Comparison of ENCODE assay signal across 16 cellular contexts in genomic region chr4:53535567-53535966, GRCh38. TPM values are rescaled to one million over a fixed set of nuclear protein-coding genes. Genes with fewer than 3 reads are reported as not detected.
"Had no signal": no experiment of that assay in that cellular context is flagged by ENCODE, and none has a peak within 500 bp of the region (broad histone marks: within the 10 kb centered on the region; RNA-seq: fewer than 3 reads in every experiment).

No MANE protein-coding gene starts in this region.

- H3K27ac ChIP-seq: cardiac muscle cell, WERI-Rb-1 had no signal

- DNase-seq: activated CD4-positive, alpha-beta T cell treated with anti-CD3 and anti-CD28 coated beads for 1 hour; activated CD4-positive, alpha-beta T cell treated with anti-CD3 and anti-CD28 coated beads, Interleukin-2, amount 50 U/mL, for 4 hours; activated gamma-delta T cell treated with Interleukin-2 at 50 U/mL for 16 hours; effector memory CD8-positive, alpha-beta T cell; foreskin fibroblast; hippocampal formation; occipital lobe; posterior cingulate gyrus; stimulated activated CD4-positive, alpha-beta T cell treated with anti-CD3 and anti-CD28 coated beads, Interleukin-15, amount 100 ng/mL, for 24 hours; stimulated activated CD4-positive, alpha-beta T cell treated with anti-CD3 and anti-CD28 coated beads, Interleukin-2, amount 100 ng/mL, for 48 hours; T-helper 2 cell; WERI-Rb-1 had no signal

- ATAC-seq: activated naive CD4-positive, alpha-beta T cell treated with anti-CD3 and anti-CD28 coated beads, Interleukin-2, amount 50 U/mL, for 72 hours; effector memory CD8-positive, alpha-beta T cell had no signal

- FAIRE-seq: islet of Langerhans had no signal

- H3K4me3 ChIP-seq: cardiac muscle cell had no signal

- H3K36me3 ChIP-seq: cardiac muscle cell, WERI-Rb-1 had no signal

- H3K27me3 ChIP-seq: cardiac muscle cell had no signal

RNA-seq across cellular contexts. Expression of gene LNX1, which starts 55.7 kb away (rescaled TPM):
- total RNA-seq: activated CD8-positive, alpha-beta memory T cell treated with anti-CD3 and anti-CD28 coated beads for 36 hours; activated naive CD4-positive, alpha-beta T cell treated with anti-CD3 and anti-CD28 coated beads, Interleukin-2, amount 50 U/mL, for 72 hours had no signal
